ENCODE assay signal across 27 cellular contexts in the genomic region with DNA sequence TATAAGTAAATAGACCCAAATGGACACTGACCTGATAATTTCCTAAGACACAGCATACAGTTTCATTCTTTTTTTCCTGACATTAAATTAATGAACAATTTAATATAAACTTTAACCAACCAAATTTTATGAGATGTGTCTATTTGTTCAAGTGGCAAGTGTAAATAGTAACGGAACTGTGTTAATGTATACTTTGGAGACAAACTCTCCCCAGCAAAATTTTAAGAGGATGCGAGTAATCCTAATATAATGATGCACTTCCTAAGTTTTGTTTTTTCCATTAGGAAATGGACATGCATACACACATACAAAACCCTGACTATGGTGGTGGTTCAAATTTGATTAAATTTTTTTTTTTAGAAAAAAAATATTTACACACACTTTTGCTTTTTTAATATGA.
"Had no signal": no experiment of that assay in that cellular context is flagged by ENCODE, and none has a peak within 500 bp of the region (broad histone marks: within the 10 kb centered on the region; RNA-seq: fewer than 3 reads in every experiment).

No MANE protein-coding gene starts in this region.

- H3K4me2 ChIP-seq: hepatocyte had no signal

- H3K27me3 ChIP-seq: brain microvascular endothelial cell, dorsolateral prefrontal cortex, esophagus squamous epithelium, gastroesophageal sphincter, heart right ventricle, hepatocyte had no signal

- H3K27ac ChIP-seq: brain microvascular endothelial cell, coronary artery, dorsolateral prefrontal cortex, epithelial cell of prostate, esophagus squamous epithelium, gastroesophageal sphincter, heart right ventricle, hepatocyte had no signal

- H3K9me3 ChIP-seq: esophagus squamous epithelium, gastroesophageal sphincter, heart right ventricle had no signal

- DNase-seq: activated CD4-positive, alpha-beta memory T cell treated with anti-CD3 and anti-CD28 coated beads, Interleukin-2, amount 10 ng/mL, durations not matched to agents 7 days and 5 days; activated CD4-positive, alpha-beta T cell treated with anti-CD3 and anti-CD28 coated beads for 1 hour; activated CD4-positive, alpha-beta T cell treated with anti-CD3 and anti-CD28 coated beads for 4 hours; activated CD4-positive, alpha-beta T cell treated with anti-CD3 and anti-CD28 coated beads, Interleukin-2, amount 10 ng/mL, durations not matched to agents 7 days and 5 days; activated CD4-positive, alpha-beta T cell treated with anti-CD3 and anti-CD28 coated beads, Interleukin-2, amount 50 U/mL, for 4 hours; activated effector memory CD4-positive, alpha-beta T cell treated with Interleukin-2 at 50 U/mL for 16 hours; activated gamma-delta T cell treated with Interleukin-2 at 50 U/mL for 16 hours; activated naive CD4-positive, alpha-beta T cell treated with Interleukin-2 at 50 U/mL for 16 hours; activated naive CD8-positive, alpha-beta T cell treated with anti-CD3 and anti-CD28 coated beads, Interleukin-2, amount 10 ng/mL, durations not matched to agents 7 days and 5 days; activated T-cell treated with anti-CD3 and anti-CD28 coated beads, Interleukin-2, amount 50 U/mL, for 4 hours; amniotic stem cell; anterior cingulate cortex; brain microvascular endothelial cell; dorsolateral prefrontal cortex; effector memory CD8-positive, alpha-beta T cell; esophagus squamous epithelium; foreskin melanocyte; heart right ventricle; T-helper 2 cell had no signal

- FAIRE-seq: astrocyte, bronchial epithelial cell had no signal

- H2AFZ ChIP-seq: hepatocyte had no signal

- H3K36me3 ChIP-seq: brain microvascular endothelial cell, gastroesophageal sphincter had no signal

- H3K4me3 ChIP-seq: coronary artery, dorsolateral prefrontal cortex, esophagus squamous epithelium, gastroesophageal sphincter, heart right ventricle, hepatocyte had no signal

- H3K4me1 ChIP-seq: esophagus squamous epithelium had no signal

- H3K79me2 ChIP-seq: hepatocyte had no signal

- ATAC-seq: activated T-cell treated with anti-CD3 and anti-CD28 coated beads, Interleukin-2, amount 50 U/mL, for 4 hours; activated T-helper 17 cell treated with anti-CD3 and anti-CD28 coated beads, Interleukin-2, amount 50 U/mL, for 72 hours; effector memory CD8-positive, alpha-beta T cell; gastroesophageal sphincter; heart right ventricle; WTC11 had no signal
